ENCODE assay signal across 14 cellular contexts in the genomic region with DNA sequence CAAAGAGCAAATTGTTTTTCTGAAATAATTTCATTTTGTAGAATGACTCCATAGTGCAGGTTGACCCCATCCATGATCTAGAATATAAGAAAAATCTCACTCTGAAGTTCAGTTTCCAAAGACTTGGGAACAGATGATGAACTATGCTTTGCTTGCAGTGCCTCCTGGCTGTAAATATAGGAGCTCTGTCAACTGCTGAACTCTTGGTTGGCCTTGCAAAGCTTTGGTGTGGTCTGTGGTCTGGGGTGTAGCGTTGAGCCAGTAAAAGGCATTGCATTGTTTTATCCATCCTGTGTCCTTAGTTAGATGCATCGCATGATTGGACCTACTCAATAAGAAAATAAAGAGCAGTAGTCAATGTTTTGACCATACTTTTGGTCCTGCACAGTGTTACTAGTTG.
DNase-seq lines count a peak whose midpoint lies in the region; ATAC-seq and TF ChIP-seq lines count a peak whose summit lies in the region.
"Had no signal": no experiment of that assay in that cellular context is flagged by ENCODE, and none has a peak within 500 bp of the region (broad histone marks: within the 10 kb centered on the region; RNA-seq: fewer than 3 reads in every experiment).

No MANE protein-coding gene starts in this region.

- H3K4me1 ChIP-seq in endodermal cell (ENCODE audit: control insufficient read depth, insufficient read depth, low read length) (no peaks in the 10 kb centered on the region), mesendoderm (ENCODE audit: control insufficient read depth, low read depth, low read length) (no peaks in the 10 kb centered on the region), OCI-LY7 (ENCODE audit: insufficient read depth, low read length, poor library complexity, severe bottlenecking) (no peaks in the 10 kb centered on the region)

- no peaks in the 10 kb centered on the region for H4K20me1 ChIP-seq in OCI-LY7 (ENCODE audit: insufficient read depth, low read length)

- no peaks in the 10 kb centered on the region for H3K79me1 ChIP-seq in mesendoderm (ENCODE audit: low read length)

- no peak overlapping the region for H3K4me3 Mint-ChIP-seq in endodermal cell
- H3K4me3 Mint-ChIP-seq: activated CD8-positive, alpha-beta memory T cell treated with anti-CD3 and anti-CD28 coated beads, Interleukin-2, amount 10 ng/mL, durations not matched to agents 7 days and 5 days had no signal

- H3K4me3 ChIP-seq in endodermal cell (ENCODE audit: low read length), result no peak overlapping the region
- no peak overlapping the region for H3K4me3 ChIP-seq in mesendoderm (ENCODE audit: low read length)
- H3K4me3 ChIP-seq in OCI-LY7 (ENCODE audit: low read depth, low read length, poor library complexity, severe bottlenecking), result no peak overlapping the region

- no peak overlapping the region for H4K5ac ChIP-seq in mesendoderm (ENCODE audit: low read length)

- no peaks in the 10 kb centered on the region for H3K27me3 ChIP-seq in endodermal cell (ENCODE audit: control insufficient read depth, insufficient read depth, low read length, poor library complexity, severe bottlenecking)
- no peaks in the 10 kb centered on the region for H3K27me3 ChIP-seq in mesendoderm (ENCODE audit: insufficient read depth, low read length, poor library complexity)

- H3K56ac ChIP-seq in mesendoderm (ENCODE audit: low read length), result no peak overlapping the region

- CTCF ChIA-PET in OCI-LY7 (lab: Charles Lee; ENCODE audit: unreplicated experiment), result no interaction called here

- no peak overlapping the region for H3K27ac ChIP-seq in endodermal cell (ENCODE audit: low read depth, low read length)
- H3K27ac ChIP-seq in mesendoderm (ENCODE audit: low read depth, low read length), result no peak overlapping the region
- no peak overlapping the region for H3K27ac ChIP-seq in OCI-LY7 (ENCODE audit: low read depth, low read length, poor library complexity, severe bottlenecking)

- no peak overlapping the region for H3K4ac ChIP-seq in mesendoderm (ENCODE audit: low read depth, low read length)

- TF ChIP-seq POLR2A in erythroblast (IDR thresholded peaks at IDR 0.05; ENCODE audit: low read length), result no peak

- no peak overlapping the region for H2BK5ac ChIP-seq in mesendoderm (ENCODE audit: low read length)

- no peak overlapping the region for H2AFZ ChIP-seq in OCI-LY7 (ENCODE audit: low read length)

- no peak overlapping the region for H3K23ac ChIP-seq in mesendoderm (ENCODE audit: low read length)

- H3K9ac ChIP-seq in endodermal cell (ENCODE audit: extremely low read depth, low read length, poor library complexity, severe bottlenecking), result no peak overlapping the region
- no peak overlapping the region for H3K9ac ChIP-seq in mesendoderm (ENCODE audit: low read length)

- DNase-seq in COLO829 (ENCODE audit: low spot score), result peak; percentile 48
- DNase-seq in M059J (ENCODE audit: low read depth), result peak; percentile 68
- no peak for DNase-seq in endodermal cell
- peak; percentile 54 for DNase-seq in mesendoderm
- DNase-seq in activated gamma-delta T cell treated with Interleukin-2 at 50 U/mL for 16 hours, result no peak
- no peak for DNase-seq in OCI-LY7 (ENCODE audit: low spot score)
- DNase-seq in erythroblast (lab: John Stamatoyannopoulos, UW), result no peak
- DNase-seq: activated CD8-positive, alpha-beta memory T cell treated with anti-CD3 and anti-CD28 coated beads, Interleukin-2, amount 10 ng/mL, durations not matched to agents 7 days and 5 days; effector memory CD4-positive, alpha-beta T cell; kidney glomerular epithelial cell; NCI-H1694; occipital lobe; stimulated activated CD4-positive, alpha-beta T cell treated with anti-CD3 and anti-CD28 coated beads, Interleukin-15, amount 100 ng/mL, for 24 hours had no signal

- no peak overlapping the region for H2BK15ac ChIP-seq in mesendoderm (replicated peaks; ENCODE audit: low read depth)

- H3K18ac ChIP-seq in mesendoderm (ENCODE audit: low read length), result no peak overlapping the region

- H3K27me3 Mint-ChIP-seq in endodermal cell (ENCODE audit: insufficient read depth), result no peaks in the 10 kb centered on the region
- H3K27me3 Mint-ChIP-seq: activated CD8-positive, alpha-beta memory T cell treated with anti-CD3 and anti-CD28 coated beads, Interleukin-2, amount 10 ng/mL, durations not matched to agents 7 days and 5 days had no signal

- no TSS peak for BruUV-seq in OCI-LY7 (replicated peaks; lab: Mats Ljungman, UMichigan)

- no peak overlapping the region for H2AK5ac ChIP-seq in mesendoderm (ENCODE audit: low read length)

- no peaks in the 10 kb centered on the region for H3K4me1 Mint-ChIP-seq in endodermal cell
- H3K4me1 Mint-ChIP-seq: activated CD8-positive, alpha-beta memory T cell treated with anti-CD3 and anti-CD28 coated beads, Interleukin-2, amount 10 ng/mL, durations not matched to agents 7 days and 5 days had no signal

- no peaks in the 10 kb centered on the region for H3K9me3 ChIP-seq in endodermal cell (ENCODE audit: control insufficient read depth, low read length)
- H3K9me3 ChIP-seq in OCI-LY7 (ENCODE audit: low read length), result no peaks in the 10 kb centered on the region

- intact Hi-C loops in OCI-LY7 (cut with micrococcal nuclease; ENCODE audit: unreplicated experiment), result no loop called here

- H3K4me2 ChIP-seq in mesendoderm (ENCODE audit: low read length) (no peak overlapping the region), OCI-LY7 (ENCODE audit: low read length) (no peak overlapping the region)

- WGBS in endodermal cell (ENCODE audit: insufficient coverage in 1 of 2, insufficient read length in 1 of 2), 2 experiments, result 93 to 100% methylated on average over 1 to 2 of the region's 2 CpGs
- WGBS in mesendoderm (ENCODE audit: extremely low coverage, insufficient coverage, low lambda C conversion rate), result no CpG with 5 or more reads among the region's 2 CpGs

- H4K8ac ChIP-seq in mesendoderm (ENCODE audit: low read depth, low read length), result no peak overlapping the region

- TF ChIP-seq CTCF in endodermal cell (conservative IDR thresholded peaks at IDR 0.05) (peak; percentile 55), OCI-LY7 (conservative IDR thresholded peaks at IDR 0.05; ENCODE audit: low read length) (no peak)

- no peaks in the 10 kb centered on the region for H3K36me3 Mint-ChIP-seq in endodermal cell (ENCODE audit: low read depth)
- H3K36me3 Mint-ChIP-seq: activated CD8-positive, alpha-beta memory T cell treated with anti-CD3 and anti-CD28 coated beads, Interleukin-2, amount 10 ng/mL, durations not matched to agents 7 days and 5 days had no signal

- H2BK120ac ChIP-seq in mesendoderm (ENCODE audit: low read depth, low read length), result no peak overlapping the region

- H3K27ac Mint-ChIP-seq in endodermal cell, result no peak overlapping the region
- H3K27ac Mint-ChIP-seq: activated CD8-positive, alpha-beta memory T cell treated with anti-CD3 and anti-CD28 coated beads, Interleukin-2, amount 10 ng/mL, durations not matched to agents 7 days and 5 days had no signal

- H3K9me2 ChIP-seq in OCI-LY7 (ENCODE audit: insufficient read depth, low read length), result no peaks in the 10 kb centered on the region

- H3K79me2 ChIP-seq in mesendoderm (ENCODE audit: control insufficient read depth, insufficient read depth, low read length) (no peaks in the 10 kb centered on the region), OCI-LY7 (ENCODE audit: insufficient read depth, low read depth, low read length) (no peaks in the 10 kb centered on the region)

- H3K9me3 Mint-ChIP-seq in endodermal cell, result no peaks in the 10 kb centered on the region

- ATAC-seq in HG03135 (IDR thresholded peaks at IDR 0.05; ENCODE audit: unreplicated experiment), result no peak
- ATAC-seq: activated CD8-positive, alpha-beta memory T cell treated with anti-CD3 and anti-CD28 coated beads, Interleukin-2, amount 10 ng/mL, durations not matched to agents 7 days and 5 days had no signal

- POLR2A ChIA-PET in OCI-LY7 (lab: Charles Lee), result no interaction called here

- H3K36me3 ChIP-seq in endodermal cell (ENCODE audit: control insufficient read depth, insufficient read depth, low read length) (no peaks in the 10 kb centered on the region), mesendoderm (ENCODE audit: control insufficient read depth, insufficient read depth, low read length) (no peaks in the 10 kb centered on the region), OCI-LY7 (ENCODE audit: insufficient read depth, low read length) (no peaks in the 10 kb centered on the region)

Comparison
In these comparisons a context has a peak if more than half of its experiments do, and no peak if none do; other contexts are left out.
1. DNase-seq: peak in COLO829 (single experiment), M059J (single experiment) and mesendoderm (single experiment); none in endodermal cell (single experiment), activated gamma-delta T cell treated with Interleukin-2 at 50 U/mL for 16 hours (single experiment), OCI-LY7 (single experiment) and erythroblast (0 of 2).